Comparison of ENCODE assay signal across 1 cellular context in the genomic region with DNA sequence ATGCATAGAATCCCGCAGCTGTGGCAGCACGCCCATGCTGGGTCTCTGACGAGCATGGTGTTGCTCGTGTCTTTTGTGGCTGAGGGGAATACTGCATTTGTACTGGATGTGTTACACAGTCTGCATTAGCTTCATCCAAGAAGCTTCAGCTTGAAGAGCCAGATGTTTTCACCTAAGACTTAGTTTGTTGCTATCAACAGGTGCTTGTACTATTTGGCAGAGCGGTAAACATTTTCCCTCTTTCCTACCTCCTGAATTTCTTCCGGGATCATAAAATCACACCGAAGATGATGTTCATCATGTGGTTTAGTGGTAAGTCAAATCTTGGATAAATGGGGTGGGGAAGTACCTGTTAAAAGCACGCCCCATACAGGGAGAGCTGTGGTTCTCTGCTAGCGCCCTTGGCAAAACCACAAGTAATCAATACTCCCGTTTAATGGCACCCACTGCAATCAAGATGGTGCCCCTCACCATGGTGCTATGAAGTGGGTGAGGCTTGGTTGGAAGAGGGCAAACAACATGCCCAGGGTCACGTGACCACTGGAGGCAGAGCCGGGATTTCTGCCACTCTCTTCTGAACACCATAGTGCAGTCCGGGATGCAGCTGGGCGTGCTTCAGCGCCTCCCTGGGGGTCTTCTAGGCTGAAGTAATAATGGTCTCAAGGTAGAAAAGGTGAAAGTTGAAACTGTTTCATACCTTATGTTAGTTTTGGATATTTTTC.
TF ChIP-seq lines count a peak whose summit lies in the region.

No MANE protein-coding gene starts in this region.

TF ChIP-seq in HEK293, 187 proteins besides CTCF, POLR2A, EP300 and RAD21 (continued from another document):
- TF ChIP-seq, protein P1, sequence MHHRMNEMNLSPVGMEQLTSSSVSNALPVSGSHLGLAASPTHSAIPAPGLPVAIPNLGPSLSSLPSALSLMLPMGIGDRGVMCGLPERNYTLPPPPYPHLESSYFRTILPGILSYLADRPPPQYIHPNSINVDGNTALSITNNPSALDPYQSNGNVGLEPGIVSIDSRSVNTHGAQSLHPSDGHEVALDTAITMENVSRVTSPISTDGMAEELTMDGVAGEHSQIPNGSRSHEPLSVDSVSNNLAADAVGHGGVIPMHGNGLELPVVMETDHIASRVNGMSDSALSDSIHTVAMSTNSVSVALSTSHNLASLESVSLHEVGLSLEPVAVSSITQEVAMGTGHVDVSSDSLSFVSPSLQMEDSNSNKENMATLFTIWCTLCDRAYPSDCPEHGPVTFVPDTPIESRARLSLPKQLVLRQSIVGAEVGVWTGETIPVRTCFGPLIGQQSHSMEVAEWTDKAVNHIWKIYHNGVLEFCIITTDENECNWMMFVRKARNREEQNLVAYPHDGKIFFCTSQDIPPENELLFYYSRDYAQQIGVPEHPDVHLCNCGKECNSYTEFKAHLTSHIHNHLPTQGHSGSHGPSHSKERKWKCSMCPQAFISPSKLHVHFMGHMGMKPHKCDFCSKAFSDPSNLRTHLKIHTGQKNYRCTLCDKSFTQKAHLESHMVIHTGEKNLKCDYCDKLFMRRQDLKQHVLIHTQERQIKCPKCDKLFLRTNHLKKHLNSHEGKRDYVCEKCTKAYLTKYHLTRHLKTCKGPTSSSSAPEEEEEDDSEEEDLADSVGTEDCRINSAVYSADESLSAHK (tag by site-specific recombination; IDR thresholded peaks at IDR 0.05) = no peak
- peak; percentile 71; the same call in 1 of the 2 replicates for TF ChIP-seq SCRT1 (tag by site-specific recombination; IDR thresholded peaks at IDR 0.05; ENCODE audit: borderline replicate concordance)
